In genomic region chr5:135064235-135064570, GRCh38 we compare ENCODE assay signal across 11 cellular contexts. TPM values are rescaled to one million over a fixed set of nuclear protein-coding genes. Genes with fewer than 3 reads are reported as not detected.
DNase-seq lines count a peak whose midpoint lies in the region; ATAC-seq and TF ChIP-seq lines count a peak whose summit lies in the region.
"Had no signal": no experiment of that assay in that cellular context is flagged by ENCODE, and none has a peak within 500 bp of the region (broad histone marks: within the 10 kb centered on the region; RNA-seq: fewer than 3 reads in every experiment).

No MANE protein-coding gene starts in this region.

- no peaks in the 10 kb centered on the region for H3K36me3 Mint-ChIP-seq in activated CD4-positive, alpha-beta T cell treated with anti-CD3 and anti-CD28 coated beads, Interleukin-2, amount 10 ng/mL, durations not matched to agents 7 days and 5 days (ENCODE audit: low read depth)
- H3K36me3 Mint-ChIP-seq in activated CD4-positive, alpha-beta T cell treated with anti-CD3 and anti-CD28 coated beads, Interleukin-2, amount 10 ng/mL, durations not matched to agents 24 days and 14 days (ENCODE audit: low read depth): no peaks in the 10 kb centered on the region
- H3K36me3 Mint-ChIP-seq: CD8-positive, alpha-beta memory T cell had no signal

- H3K4me3 ChIP-seq in RWPE2 (ENCODE audit: severe bottlenecking): no peak overlapping the region
- no peak overlapping the region for H3K4me3 ChIP-seq in neuronal stem cell (ENCODE audit: low read length in 2 of 2)
- no peak overlapping the region for H3K4me3 ChIP-seq in spleen

- no peak for TF ChIP-seq POLR2A in spleen (IDR thresholded peaks at IDR 0.05)

- intact Hi-C loops in activated CD4-positive, alpha-beta T cell treated with anti-CD3 and anti-CD28 coated beads, Interleukin-2, amount 10 ng/mL, durations not matched to agents 24 days and 14 days (cut with micrococcal nuclease): no loop called here
- intact Hi-C loops in spleen (cut with DNase I; ENCODE audit: low total_unique reads): no loop called here

- H3K9me3 ChIP-seq in RWPE2 (ENCODE audit: severe bottlenecking) (no peaks in the 10 kb centered on the region), neuronal stem cell (replicated peaks in 1 of 2; ENCODE audit: control insufficient read depth in 2 of 2, insufficient read depth in 1 of 2, low read depth in 1 of 2, low read length in 2 of 2) (no peaks in the 10 kb centered on the region), spleen (no peaks in the 10 kb centered on the region)

- H3K36me3 ChIP-seq in RWPE2 (ENCODE audit: low read depth) (no peaks in the 10 kb centered on the region), neuronal stem cell (replicated peaks in 1 of 2; ENCODE audit: control insufficient read depth in 2 of 2, insufficient read depth in 2 of 2, low read length in 2 of 2) (no peaks in the 10 kb centered on the region), spleen (no peaks in the 10 kb centered on the region)

- WGBS in neuronal stem cell (ENCODE audit: extremely low coverage in 2 of 2, insufficient read length in 2 of 2, insufficient replicate concordance in 1 of 2), 2 donors: no CpG with 5 or more reads among the region's 4 CpGs
- 58 to 81% (median 77%) methylated on average over 1 to 4 of the region's 4 CpGs for WGBS in spleen, 5 donors

- H3K9me3 Mint-ChIP-seq in activated CD4-positive, alpha-beta T cell treated with anti-CD3 and anti-CD28 coated beads, Interleukin-2, amount 10 ng/mL, durations not matched to agents 7 days and 5 days: no peaks in the 10 kb centered on the region
- H3K9me3 Mint-ChIP-seq in activated CD4-positive, alpha-beta T cell treated with anti-CD3 and anti-CD28 coated beads, Interleukin-2, amount 10 ng/mL, durations not matched to agents 24 days and 14 days: no peaks in the 10 kb centered on the region
- H3K9me3 Mint-ChIP-seq: CD8-positive, alpha-beta memory T cell had no signal

- H3K18ac ChIP-seq in neuronal stem cell (ENCODE audit: low read length): peak overlapping the region; percentile 67

- DNase-seq in activated CD4-positive, alpha-beta T cell treated with anti-CD3 and anti-CD28 coated beads, Interleukin-2, amount 10 ng/mL, durations not matched to agents 7 days and 5 days: no peak
- DNase-seq in activated CD4-positive, alpha-beta T cell treated with anti-CD3 and anti-CD28 coated beads, Interleukin-2, amount 10 ng/mL, durations not matched to agents 24 days and 14 days: no peak
- DNase-seq in RWPE2 (ENCODE audit: low spot score) (peak; percentile 35), neuronal stem cell (ENCODE audit: low spot score) (no peak), spleen (peak; percentile 56), omental fat pad (ENCODE audit: low spot score) (no peak), GM19240 (ENCODE audit: insufficient read length, low spot score) (no peak), NCI-H2227 treated with DMSO at 0.1 percent for 48 hours (lab: John Stamatoyannopoulos, UW) (no peak)
- DNase-seq: CD8-positive, alpha-beta memory T cell; HCEC 1CT had no signal

- no peaks in the 10 kb centered on the region for H3K27me3 Mint-ChIP-seq in activated CD4-positive, alpha-beta T cell treated with anti-CD3 and anti-CD28 coated beads, Interleukin-2, amount 10 ng/mL, durations not matched to agents 7 days and 5 days
- peaks cover 2% of the 10 kb centered on the region for H3K27me3 Mint-ChIP-seq in activated CD4-positive, alpha-beta T cell treated with anti-CD3 and anti-CD28 coated beads, Interleukin-2, amount 10 ng/mL, durations not matched to agents 24 days and 14 days

- TF ChIP-seq CTCF in RWPE2 (IDR thresholded peaks at IDR 0.05; ENCODE audit: poor library complexity, severe bottlenecking): no peak
- TF ChIP-seq CTCF in spleen (IDR thresholded peaks at IDR 0.05 in 8 of 11, conservative IDR thresholded peaks at IDR 0.05 in 3 of 11): no peak
- TF ChIP-seq CTCF in omental fat pad (IDR thresholded peaks at IDR 0.05): no peak

- H2BK15ac ChIP-seq in neuronal stem cell (ENCODE audit: low read length): no peak overlapping the region

- H2AFZ ChIP-seq in neuronal stem cell (ENCODE audit: low read length): no peak overlapping the region

- no peak overlapping the region for H2BK120ac ChIP-seq in neuronal stem cell (ENCODE audit: low read depth, low read length)

- H3K23ac ChIP-seq in neuronal stem cell (ENCODE audit: low read depth, low read length, poor library complexity): no peak overlapping the region

- ATAC-seq in RWPE2 (ENCODE audit: low read depth) (no peak), omental fat pad (ENCODE audit: low FRiP score) (no peak)

- no peaks in the 10 kb centered on the region for H3K4me1 Mint-ChIP-seq in activated CD4-positive, alpha-beta T cell treated with anti-CD3 and anti-CD28 coated beads, Interleukin-2, amount 10 ng/mL, durations not matched to agents 7 days and 5 days
- H3K4me1 Mint-ChIP-seq in activated CD4-positive, alpha-beta T cell treated with anti-CD3 and anti-CD28 coated beads, Interleukin-2, amount 10 ng/mL, durations not matched to agents 24 days and 14 days: no peaks in the 10 kb centered on the region
- H3K4me1 Mint-ChIP-seq: CD8-positive, alpha-beta memory T cell had no signal

- H3K4me3 Mint-ChIP-seq in activated CD4-positive, alpha-beta T cell treated with anti-CD3 and anti-CD28 coated beads, Interleukin-2, amount 10 ng/mL, durations not matched to agents 7 days and 5 days: no peak overlapping the region
- no peak overlapping the region for H3K4me3 Mint-ChIP-seq in activated CD4-positive, alpha-beta T cell treated with anti-CD3 and anti-CD28 coated beads, Interleukin-2, amount 10 ng/mL, durations not matched to agents 24 days and 14 days
- H3K4me3 Mint-ChIP-seq: CD8-positive, alpha-beta memory T cell had no signal

- H4K8ac ChIP-seq in neuronal stem cell (ENCODE audit: low read depth, low read length): no peak overlapping the region

- no peak overlapping the region for H4K91ac ChIP-seq in neuronal stem cell (ENCODE audit: low read depth, low read length, poor library complexity)

- no peak overlapping the region for H2BK5ac ChIP-seq in neuronal stem cell (ENCODE audit: low read length)

- no peak overlapping the region for H2BK12ac ChIP-seq in neuronal stem cell (ENCODE audit: low read length)

- H3K4me1 ChIP-seq in RWPE2 (ENCODE audit: insufficient read depth, poor library complexity, severe bottlenecking) (no peaks in the 10 kb centered on the region), neuronal stem cell (ENCODE audit: control insufficient read depth in 2 of 2, insufficient read depth in 1 of 2, low read depth in 1 of 2, low read length in 2 of 2) (peaks cover 0 to 13% of the 10 kb centered on the region in 2 donors), spleen (no peaks in the 10 kb centered on the region)

- H3K27ac Mint-ChIP-seq in activated CD4-positive, alpha-beta T cell treated with anti-CD3 and anti-CD28 coated beads, Interleukin-2, amount 10 ng/mL, durations not matched to agents 7 days and 5 days: peak overlapping the region; percentile 36
- no peak overlapping the region for H3K27ac Mint-ChIP-seq in activated CD4-positive, alpha-beta T cell treated with anti-CD3 and anti-CD28 coated beads, Interleukin-2, amount 10 ng/mL, durations not matched to agents 24 days and 14 days
- H3K27ac Mint-ChIP-seq: CD8-positive, alpha-beta memory T cell had no signal

- no peak overlapping the region for H3K14ac ChIP-seq in neuronal stem cell (ENCODE audit: low read length)

- H3K27me3 ChIP-seq in RWPE2 (ENCODE audit: insufficient read depth, poor library complexity, severe bottlenecking): no peaks in the 10 kb centered on the region
- peaks cover 0 to 81% (median 19%) of the 10 kb centered on the region in 3 experiments for H3K27me3 ChIP-seq in neuronal stem cell (ENCODE audit: control insufficient read depth in 3 of 3, insufficient read depth in 3 of 3, low read depth in 1 of 3, low read length in 3 of 3)
- H3K27me3 ChIP-seq in spleen (replicated peaks in 1 of 7): peaks cover 0 to 48% (median 0%) of the 10 kb centered on the region in 7 donors

- CTCF ChIA-PET in activated CD4-positive, alpha-beta T cell treated with anti-CD3 and anti-CD28 coated beads, Interleukin-2, amount 10 ng/mL, durations not matched to agents 7 days and 5 days (lab: Charles Lee): no interaction called here

- no peak overlapping the region for H3K9ac ChIP-seq in neuronal stem cell (ENCODE audit: low read depth, low read length, poor library complexity)

- H3K27ac ChIP-seq in RWPE2 (ENCODE audit: poor library complexity, severe bottlenecking): no peak overlapping the region
- H3K27ac ChIP-seq in neuronal stem cell (replicated peaks; ENCODE audit: low read length): no peak overlapping the region
- no peak overlapping the region for H3K27ac ChIP-seq in spleen
- H3K27ac ChIP-seq: 22Rv1 had no signal

- H3K4me2 ChIP-seq in neuronal stem cell (ENCODE audit: insufficient read depth, low read length, poor library complexity, severe bottlenecking): no peak overlapping the region

- H3K4ac ChIP-seq in neuronal stem cell (ENCODE audit: low read length): no peak overlapping the region

- POLR2A ChIA-PET in activated CD4-positive, alpha-beta T cell treated with anti-CD3 and anti-CD28 coated beads, Interleukin-2, amount 10 ng/mL, durations not matched to agents 7 days and 5 days (lab: Charles Lee): no interaction called here

- peak overlapping the region; percentile 68 for H2AK5ac ChIP-seq in neuronal stem cell (ENCODE audit: low read depth, low read length)

- H3K79me1 ChIP-seq in neuronal stem cell (ENCODE audit: low read depth, low read length): no peaks in the 10 kb centered on the region

RNA-seq across cellular contexts. Expression of gene PITX1, which starts 30.2 kb away (rescaled TPM):
- total RNA-seq in activated CD4-positive, alpha-beta T cell treated with anti-CD3 and anti-CD28 coated beads, Interleukin-2, amount 10 ng/mL, durations not matched to agents 7 days and 5 days: not detected
- total RNA-seq in activated CD4-positive, alpha-beta T cell treated with anti-CD3 and anti-CD28 coated beads, Interleukin-2, amount 10 ng/mL, durations not matched to agents 24 days and 14 days: 0.61 and 0.78 TPM in 2 replicates
- polyA plus RNA-seq in neuronal stem cell (2013, experiment 1 of 2): 0.17 TPM
- polyA plus RNA-seq in neuronal stem cell (2013, experiment 2 of 2): 0.14 TPM
- total RNA-seq in spleen (under 1 TPM in 1 of 7 donors, not detected in 6; 0.98 TPM), omental fat pad (1 to 10 TPM in 2 of 4 donors, under 1 TPM in 1, not detected in 1; 0.74 to 3.7 (median 1.2) TPM)
- under 1 TPM; 0.04 to 0.38 (median 0.09) TPM for polyA plus RNA-seq in spleen
- total RNA-seq: CD8-positive, alpha-beta memory T cell had no signal
- polyA plus RNA-seq: CD8-positive, alpha-beta memory T cell had no signal

Comparison
In these comparisons a context has a peak if more than half of its experiments do, and no peak if none do; other contexts are left out.
1. DNase-seq: peak in RWPE2 (single experiment) and spleen (single experiment); none in activated CD4-positive, alpha-beta T cell treated with anti-CD3 and anti-CD28 coated beads, Interleukin-2, amount 10 ng/mL, durations not matched to agents 7 days and 5 days (single experiment), activated CD4-positive, alpha-beta T cell treated with anti-CD3 and anti-CD28 coated beads, Interleukin-2, amount 10 ng/mL, durations not matched to agents 24 days and 14 days (single experiment), neuronal stem cell (single experiment), omental fat pad (single experiment), GM19240 (single experiment) and NCI-H2227 treated with DMSO at 0.1 percent for 48 hours (single experiment).